12 cellular contexts compared by ENCODE assay signal in genomic region chr11:2524446-2525165, GRCh38.
DNase-seq lines count a peak whose midpoint lies in the region; ATAC-seq and TF ChIP-seq lines count a peak whose summit lies in the region.
"Had no signal": no experiment of that assay in that cellular context is flagged by ENCODE, and none has a peak within 500 bp of the region (broad histone marks: within the 10 kb centered on the region; RNA-seq: fewer than 3 reads in every experiment).

No MANE protein-coding gene starts in this region.

- no TSS peak for BruUV-seq in mammary epithelial cell (replicated peaks; lab: Mats Ljungman, UMichigan)

- H3K27me3 ChIP-seq in breast epithelium (no peaks in the 10 kb centered on the region), mammary epithelial cell (ENCODE audit: insufficient read depth, low read length) (peaks cover 5% of the 10 kb centered on the region), tibial artery (peaks cover 0 to 71% of the 10 kb centered on the region in 2 donors)

- TF ChIP-seq POLR2A in breast epithelium (IDR thresholded peaks at IDR 0.05) = no peak
- TF ChIP-seq POLR2A in lower leg skin (IDR thresholded peaks at IDR 0.05) = no peak

- no peaks in the 10 kb centered on the region for H4K20me1 ChIP-seq in mammary epithelial cell (ENCODE audit: insufficient read depth, low read length)

- TF ChIP-seq CTCF in breast epithelium (IDR thresholded peaks at IDR 0.05) (no peak), mammary epithelial cell (conservative IDR thresholded peaks at IDR 0.05 in 1 of 2, IDR thresholded peaks at IDR 0.05 in 1 of 2; ENCODE audit: extremely low read depth in 1 of 2, insufficient read depth in 1 of 2, low read depth in 1 of 2, low read length in 2 of 2) (no peak), lower leg skin (IDR thresholded peaks at IDR 0.05) (no peak), tibial artery (IDR thresholded peaks at IDR 0.05) (no peak)

- dilution Hi-C loops in mammary epithelial cell (cut with HindIII; ENCODE audit: low sequenced_read_pairs) = loop anchor here (5.0 to 25.0 kb wide), 3 partner anchors 48 to 363 kb away; partner anchors contain the start of gene CDKN1C

- H3K4me3 ChIP-seq in breast epithelium (no peak overlapping the region), mammary epithelial cell (replicated peaks in 1 of 3; ENCODE audit: insufficient read depth in 1 of 3, low read depth in 2 of 3, low read length in 3 of 3) (no peak overlapping the region), lower leg skin (ENCODE audit: low read depth, poor library complexity, severe bottlenecking) (no peak overlapping the region), tibial artery (no peak overlapping the region)
- H3K4me3 ChIP-seq: GM23248 had no signal

- H3K36me3 ChIP-seq in breast epithelium (no peaks in the 10 kb centered on the region), mammary epithelial cell (ENCODE audit: insufficient read depth, low read length) (no peaks in the 10 kb centered on the region), tibial artery (no peaks in the 10 kb centered on the region)

- H3K9me3 ChIP-seq in breast epithelium = no peaks in the 10 kb centered on the region
- no peaks in the 10 kb centered on the region for H3K9me3 ChIP-seq in mammary epithelial cell (replicated peaks; ENCODE audit: insufficient read depth, low read length)
- no peaks in the 10 kb centered on the region for H3K9me3 ChIP-seq in tibial artery

- WGBS in mammary epithelial cell (ENCODE audit: low coverage, missing lambda C conversion rate) = 60% methylated on average over 12 of the region's 15 CpGs
- 60 to 71% methylated on average over 15 of the region's 15 CpGs for WGBS in lower leg skin, 2 donors

- H2AFZ ChIP-seq in mammary epithelial cell (ENCODE audit: low read depth, low read length) = no peak overlapping the region
- H2AFZ ChIP-seq: GM23248 had no signal

- no peak overlapping the region for H3K4me2 ChIP-seq in mammary epithelial cell (ENCODE audit: insufficient read depth, low read depth, low read length)

- peaks cover 25% of the 10 kb centered on the region for H3K4me1 Mint-ChIP-seq in activated naive CD8-positive, alpha-beta T cell treated with anti-CD3 and anti-CD28 coated beads, Interleukin-2, amount 50 U/mL, for 24 hours

- H3K9ac ChIP-seq in mammary epithelial cell (ENCODE audit: insufficient read depth, low read length) = no peak overlapping the region
- H3K9ac ChIP-seq: GM23248 had no signal

- no peak for ATAC-seq in activated naive CD8-positive, alpha-beta T cell treated with anti-CD3 and anti-CD28 coated beads, Interleukin-2, amount 50 U/mL, for 24 hours
- no peak for ATAC-seq in activated CD4-positive, CD25-positive, alpha-beta regulatory T cell treated with anti-CD3 and anti-CD28 coated beads, Interleukin-2, amount 50 U/mL, for 24 hours
- ATAC-seq in HG03196 (IDR thresholded peaks at IDR 0.05; ENCODE audit: unreplicated experiment) = no peak
- ATAC-seq: stimulated activated naive B cell treated with anti-CD40 and anti-IgM and Interleukin-4, amounts not matched to agents 10 μg/mL and 1 μg/mL and 100 μg/mL, for 72 hours had no signal

- H3K27ac Mint-ChIP-seq in activated naive CD8-positive, alpha-beta T cell treated with anti-CD3 and anti-CD28 coated beads, Interleukin-2, amount 50 U/mL, for 24 hours = no peak overlapping the region
- H3K27ac Mint-ChIP-seq: activated naive CD4-positive, alpha-beta T cell treated with anti-CD3 and anti-CD28 coated beads, Interleukin-2, amount 50 U/mL, for 24 hours had no signal

- in situ Hi-C loops in mammary epithelial cell (cut with MboI; ENCODE audit: low sequenced_read_pairs in 2 of 2) = no loop called here

- no peaks in the 10 kb centered on the region for H3K79me2 ChIP-seq in mammary epithelial cell (ENCODE audit: insufficient read depth, low read length)

- CTCF ChIA-PET in mammary epithelial cell (lab: Charles Lee; ENCODE audit: low non-redundant PET) = no interaction called here

- no peaks in the 10 kb centered on the region for H3K27me3 Mint-ChIP-seq in activated naive CD8-positive, alpha-beta T cell treated with anti-CD3 and anti-CD28 coated beads, Interleukin-2, amount 50 U/mL, for 24 hours
- H3K27me3 Mint-ChIP-seq: activated naive CD4-positive, alpha-beta T cell treated with anti-CD3 and anti-CD28 coated beads, Interleukin-2, amount 50 U/mL, for 24 hours had no signal

- no peaks in the 10 kb centered on the region for H3K36me3 Mint-ChIP-seq in activated naive CD8-positive, alpha-beta T cell treated with anti-CD3 and anti-CD28 coated beads, Interleukin-2, amount 50 U/mL, for 24 hours (ENCODE audit: low read depth)
- H3K36me3 Mint-ChIP-seq: activated naive CD4-positive, alpha-beta T cell treated with anti-CD3 and anti-CD28 coated beads, Interleukin-2, amount 50 U/mL, for 24 hours; stimulated activated naive B cell treated with anti-CD40 and anti-IgM and Interleukin-4, amounts not matched to agents 10 μg/mL and 1 μg/mL and 100 μg/mL, for 72 hours had no signal

- DNase-seq in breast epithelium (ENCODE audit: low spot score in 2 of 2) = peak; percentile 12 to 39
- DNase-seq in mammary epithelial cell = no peak
- peak; percentile 1 for DNase-seq in activated naive CD8-positive, alpha-beta T cell treated with anti-CD3 and anti-CD28 coated beads, Interleukin-2, amount 50 U/mL, for 24 hours
- DNase-seq in lower leg skin (ENCODE audit: low spot score in 2 of 2) = peak; percentile 9 to 68
- DNase-seq in tibial artery = peak; percentile 19 to 62
- no peak for DNase-seq in effector CD4-positive, alpha-beta T cell
- DNase-seq: GM23248; NCI-H2107; stimulated activated naive B cell treated with anti-CD40 and anti-IgM and Interleukin-4, amounts not matched to agents 10 μg/mL and 1 μg/mL and 100 μg/mL, for 72 hours had no signal

- intact Hi-C loops in breast epithelium (cut with DNase I; ENCODE audit: low total_unique reads) (no loop called here), mammary epithelial cell (cut with micrococcal nuclease) (no loop called here), lower leg skin (cut with DNase I; ENCODE audit: low total_unique reads) (no loop called here), tibial artery (cut with DNase I; ENCODE audit: low total_unique reads) (no loop called here)

- H3K4me1 ChIP-seq in breast epithelium = no peaks in the 10 kb centered on the region
- peaks cover 7% of the 10 kb centered on the region for H3K4me1 ChIP-seq in mammary epithelial cell (ENCODE audit: insufficient read depth, low read length)
- no peaks in the 10 kb centered on the region for H3K4me1 ChIP-seq in tibial artery

- no peaks in the 10 kb centered on the region for H3K9me3 Mint-ChIP-seq in activated naive CD8-positive, alpha-beta T cell treated with anti-CD3 and anti-CD28 coated beads, Interleukin-2, amount 50 U/mL, for 24 hours
- H3K9me3 Mint-ChIP-seq: activated naive CD4-positive, alpha-beta T cell treated with anti-CD3 and anti-CD28 coated beads, Interleukin-2, amount 50 U/mL, for 24 hours; stimulated activated naive B cell treated with anti-CD40 and anti-IgM and Interleukin-4, amounts not matched to agents 10 μg/mL and 1 μg/mL and 100 μg/mL, for 72 hours had no signal

- no peak overlapping the region for H3K4me3 Mint-ChIP-seq in activated naive CD8-positive, alpha-beta T cell treated with anti-CD3 and anti-CD28 coated beads, Interleukin-2, amount 50 U/mL, for 24 hours
- H3K4me3 Mint-ChIP-seq: activated naive CD4-positive, alpha-beta T cell treated with anti-CD3 and anti-CD28 coated beads, Interleukin-2, amount 50 U/mL, for 24 hours; stimulated activated naive B cell treated with anti-CD40 and anti-IgM and Interleukin-4, amounts not matched to agents 10 μg/mL and 1 μg/mL and 100 μg/mL, for 72 hours had no signal

- no peak overlapping the region for H3K27ac ChIP-seq in breast epithelium
- H3K27ac ChIP-seq in mammary epithelial cell (ENCODE audit: insufficient read depth, low read depth, low read length) = no peak overlapping the region
- H3K27ac ChIP-seq in tibial artery = no peak overlapping the region
- H3K27ac ChIP-seq: GM23248 had no signal

Comparison
In these comparisons a context has a peak if more than half of its experiments do, and no peak if none do; other contexts are left out.
1. DNase-seq: peak in breast epithelium (2 of 2), activated naive CD8-positive, alpha-beta T cell treated with anti-CD3 and anti-CD28 coated beads, Interleukin-2, amount 50 U/mL, for 24 hours (single experiment), lower leg skin (2 of 2) and tibial artery (2 of 2); none in mammary epithelial cell (single experiment) and effector CD4-positive, alpha-beta T cell (single experiment).